2 cellular contexts compared by ENCODE assay signal in genomic region chr5:138490648-138491283, GRCh38.
TF ChIP-seq lines count a peak whose summit lies in the region.

No MANE protein-coding gene starts in this region.

TF ChIP-seq in HEK293, 187 proteins besides CTCF, POLR2A, EP300 and RAD21 (continued from another document):
- TF ChIP-seq, protein P1, sequence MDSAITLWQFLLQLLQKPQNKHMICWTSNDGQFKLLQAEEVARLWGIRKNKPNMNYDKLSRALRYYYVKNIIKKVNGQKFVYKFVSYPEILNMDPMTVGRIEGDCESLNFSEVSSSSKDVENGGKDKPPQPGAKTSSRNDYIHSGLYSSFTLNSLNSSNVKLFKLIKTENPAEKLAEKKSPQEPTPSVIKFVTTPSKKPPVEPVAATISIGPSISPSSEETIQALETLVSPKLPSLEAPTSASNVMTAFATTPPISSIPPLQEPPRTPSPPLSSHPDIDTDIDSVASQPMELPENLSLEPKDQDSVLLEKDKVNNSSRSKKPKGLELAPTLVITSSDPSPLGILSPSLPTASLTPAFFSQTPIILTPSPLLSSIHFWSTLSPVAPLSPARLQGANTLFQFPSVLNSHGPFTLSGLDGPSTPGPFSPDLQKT (IDR thresholded peaks at IDR 0.05; ENCODE audit: borderline replicate concordance, low read depth, low read length): no peak; the same call in 1 of the 2 replicates
- TF ChIP-seq ZNF645 (tag by site-specific recombination; IDR thresholded peaks at IDR 0.05) (no peak), MEIS1 (CRISPR knock-in tag; IDR thresholded peaks at IDR 0.05; ENCODE audit: borderline replicate concordance) (no peak), ZBTB49 (tag by site-specific recombination; IDR thresholded peaks at IDR 0.05; ENCODE audit: low read depth) (no peak), ZNF473 (tag by site-specific recombination; IDR thresholded peaks at IDR 0.05) (no peak), ZNF785 (tag by site-specific recombination; IDR thresholded peaks at IDR 0.05) (no peak), PRDM1 (tag by site-specific recombination; IDR thresholded peaks at IDR 0.05) (no peak), ZNF354C (tag by site-specific recombination; IDR thresholded peaks at IDR 0.05; ENCODE audit: borderline replicate concordance, low read depth) (no peak), ZNF335 (tag by site-specific recombination; conservative IDR thresholded peaks at IDR 0.05) (no peak), ZNF121 (tag by site-specific recombination; IDR thresholded peaks at IDR 0.05) (no peak), EGR2 (tag by site-specific recombination; IDR thresholded peaks at IDR 0.05; ENCODE audit: low read depth) (peak; percentile 54), ZFHX2 (tag by site-specific recombination; conservative IDR thresholded peaks at IDR 0.05) (peak; percentile 83)
- TF ChIP-seq, protein P2, sequence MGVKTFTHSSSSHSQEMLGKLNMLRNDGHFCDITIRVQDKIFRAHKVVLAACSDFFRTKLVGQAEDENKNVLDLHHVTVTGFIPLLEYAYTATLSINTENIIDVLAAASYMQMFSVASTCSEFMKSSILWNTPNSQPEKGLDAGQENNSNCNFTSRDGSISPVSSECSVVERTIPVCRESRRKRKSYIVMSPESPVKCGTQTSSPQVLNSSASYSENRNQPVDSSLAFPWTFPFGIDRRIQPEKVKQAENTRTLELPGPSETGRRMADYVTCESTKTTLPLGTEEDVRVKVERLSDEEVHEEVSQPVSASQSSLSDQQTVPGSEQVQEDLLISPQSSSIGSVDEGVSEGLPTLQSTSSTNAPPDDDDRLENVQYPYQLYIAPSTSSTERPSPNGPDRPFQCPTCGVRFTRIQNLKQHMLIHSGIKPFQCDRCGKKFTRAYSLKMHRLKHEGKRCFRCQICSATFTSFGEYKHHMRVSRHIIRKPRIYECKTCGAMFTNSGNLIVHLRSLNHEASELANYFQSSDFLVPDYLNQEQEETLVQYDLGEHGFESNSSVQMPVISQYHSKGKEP (tag by site-specific recombination; IDR thresholded peaks at IDR 0.05): no peak

TF ChIP-seq in neural cell, 6 proteins besides CTCF, POLR2A, EP300 and RAD21 (continued from another document):
- no peak for TF ChIP-seq EZH2 (IDR thresholded peaks at IDR 0.05; ENCODE audit: borderline replicate concordance, insufficient read depth, low read length, poor library complexity, severe bottlenecking)
- TF ChIP-seq MXI1 (conservative IDR thresholded peaks at IDR 0.05; ENCODE audit: poor library complexity, severe bottlenecking): peak; percentile 15
- TF ChIP-seq SMC3 (conservative IDR thresholded peaks at IDR 0.05; ENCODE audit: poor library complexity): no peak
- TF ChIP-seq POLR2AphosphoS5 (IDR thresholded peaks at IDR 0.05): peak; percentile 55
